In genomic region chr6:136723780-136724179, GRCh38 we compare ENCODE assay signal across 9 cellular contexts.
DNase-seq lines count a peak whose midpoint lies in the region; ATAC-seq lines count a peak whose summit lies in the region.
"Had no signal": no experiment of that assay in that cellular context is flagged by ENCODE, and none has a peak within 500 bp of the region (broad histone marks: within the 10 kb centered on the region; RNA-seq: fewer than 3 reads in every experiment).

No MANE protein-coding gene starts in this region.

- H4K12ac ChIP-seq in trophoblast cell (ENCODE audit: low read depth, low read length): no peak overlapping the region

- no CpG with 5 or more reads among the region's 1 CpG for WGBS in trophoblast cell (ENCODE audit: extremely low coverage, insufficient coverage, insufficient read length)

- no peak overlapping the region for H3K4me3 ChIP-seq in trophoblast cell (ENCODE audit: low read depth, low read length)

- no peak overlapping the region for H3K4ac ChIP-seq in trophoblast cell (ENCODE audit: low read depth, low read length)

- no peaks in the 10 kb centered on the region for H3K27me3 ChIP-seq in trophoblast cell (ENCODE audit: insufficient read depth, low read length)

- no peaks in the 10 kb centered on the region for H3K36me3 ChIP-seq in trophoblast cell (ENCODE audit: control insufficient read depth in 1 of 2, insufficient read depth in 2 of 2, low read length in 2 of 2)

- no peak overlapping the region for H3K27ac ChIP-seq in trophoblast cell (ENCODE audit: low read depth, low read length)
- H3K27ac ChIP-seq: parathyroid adenoma had no signal

- peaks cover 2% of the 10 kb centered on the region for H3K79me1 ChIP-seq in trophoblast cell (ENCODE audit: low read length)

- H4K91ac ChIP-seq in trophoblast cell (ENCODE audit: low read depth, low read length): no peak overlapping the region

- H3K18ac ChIP-seq in trophoblast cell (ENCODE audit: low read length): no peak overlapping the region

- no peak overlapping the region for H2AK5ac ChIP-seq in trophoblast cell (ENCODE audit: low read length)

- no peaks in the 10 kb centered on the region for H3K79me2 ChIP-seq in trophoblast cell (ENCODE audit: control insufficient read depth, insufficient read depth, low read length, poor library complexity)
- H3K79me2 ChIP-seq: parathyroid adenoma had no signal

- no peak overlapping the region for H3K14ac ChIP-seq in trophoblast cell (ENCODE audit: low read length)

- no peaks in the 10 kb centered on the region for H3K9me3 ChIP-seq in trophoblast cell (ENCODE audit: insufficient read depth, low read depth, low read length)

- H3K9ac ChIP-seq in trophoblast cell (ENCODE audit: low read length): no peak overlapping the region
- H3K9ac ChIP-seq: parathyroid adenoma had no signal

- no peak overlapping the region for H2BK120ac ChIP-seq in trophoblast cell (ENCODE audit: insufficient read depth, low read length, poor library complexity)

- H4K8ac ChIP-seq in trophoblast cell (ENCODE audit: low read depth, low read length): no peak overlapping the region

- no peak overlapping the region for H3K4me2 ChIP-seq in trophoblast cell (ENCODE audit: low read length)

- no peak overlapping the region for H3K23ac ChIP-seq in trophoblast cell (ENCODE audit: low read length)

- H2BK12ac ChIP-seq in trophoblast cell (ENCODE audit: low read length): no peak overlapping the region

- H3K4me1 ChIP-seq in trophoblast cell (ENCODE audit: control insufficient read depth in 1 of 2, insufficient read depth in 2 of 2, low read length in 2 of 2): peaks cover 0 to 2% of the 10 kb centered on the region in 2 experiments
- H3K4me1 ChIP-seq: parathyroid adenoma had no signal

- no peak overlapping the region for H2BK5ac ChIP-seq in trophoblast cell (ENCODE audit: low read depth, low read length, poor library complexity)

- ATAC-seq in GM18517 (IDR thresholded peaks at IDR 0.05; ENCODE audit: unreplicated experiment): peak; percentile 71
- no peak for ATAC-seq in GM19035 (IDR thresholded peaks at IDR 0.05; ENCODE audit: unreplicated experiment)

- DNase-seq in HT1080 (ENCODE audit: low read depth): peak; percentile 41
- DNase-seq in activated CD8-positive, alpha-beta memory T cell treated with anti-CD3 and anti-CD28 coated beads, Interleukin-2, amount 50 U/mL, for 4 hours: peak; percentile 61
- DNase-seq in putamen (ENCODE audit: low spot score): peak; percentile 71
- no peak for DNase-seq in D341Med (ENCODE audit: low spot score)
- DNase-seq in trophoblast cell: no peak
- DNase-seq in HuH-7 (ENCODE audit: low spot score): no peak

- no peak overlapping the region for H2AFZ ChIP-seq in trophoblast cell (ENCODE audit: insufficient read depth, low read length, poor library complexity)
- H2AFZ ChIP-seq: parathyroid adenoma had no signal

Comparison
In these comparisons a context has a peak if more than half of its experiments do, and no peak if none do; other contexts are left out.
1. DNase-seq: peak in HT1080 (single experiment), activated CD8-positive, alpha-beta memory T cell treated with anti-CD3 and anti-CD28 coated beads, Interleukin-2, amount 50 U/mL, for 4 hours (single experiment) and putamen (single experiment); none in D341Med (single experiment), trophoblast cell (0 of 2) and HuH-7 (single experiment).